19 cellular contexts compared by ENCODE assay signal in the genomic region with DNA sequence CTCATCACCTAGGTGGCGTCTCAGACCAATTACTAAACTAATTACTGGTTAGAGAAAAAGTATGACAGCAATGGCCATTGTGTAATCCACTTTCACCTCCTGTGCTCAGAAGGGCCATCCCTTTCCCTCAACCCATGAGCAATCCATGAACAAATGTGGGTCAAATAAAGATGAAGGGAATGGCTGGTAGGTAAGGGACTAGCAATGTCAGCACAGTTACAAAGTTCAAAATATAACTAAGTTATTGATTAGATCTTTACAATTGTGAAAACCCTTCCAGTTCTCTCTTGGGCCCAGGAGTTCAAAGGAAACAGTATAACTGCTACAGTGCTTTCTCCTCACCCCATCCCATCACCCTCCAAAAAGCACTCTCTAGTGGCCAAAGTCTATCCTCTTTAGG.
DNase-seq lines count a peak whose midpoint lies in the region; ATAC-seq and TF ChIP-seq lines count a peak whose summit lies in the region.
"Had no signal": no experiment of that assay in that cellular context is flagged by ENCODE, and none has a peak within 500 bp of the region (broad histone marks: within the 10 kb centered on the region; RNA-seq: fewer than 3 reads in every experiment).

No MANE protein-coding gene starts in this region.

- peak in 1 of 2 donors; percentile 7 for TF ChIP-seq RAD21 in liver (IDR thresholded peaks at IDR 0.05)

- H3K27ac ChIP-seq in cingulate gyrus (ENCODE audit: low read depth, low read length) (peak overlapping the region; percentile 83), liver (ENCODE audit: low read depth in 1 of 2, low read length in 2 of 2) (no peak overlapping the region), thyroid gland (peak overlapping the region; percentile 39 to 88 (median 61))
- H3K27ac ChIP-seq: 22Rv1, KMS-11 had no signal

- no peak overlapping the region for H3K9ac ChIP-seq in liver (ENCODE audit: low read depth in 1 of 2, low read length in 2 of 2)
- H3K9ac ChIP-seq: KMS-11 had no signal

- TF ChIP-seq CTCF in liver (IDR thresholded peaks at IDR 0.05; ENCODE audit: low read depth, low read length, missing input control) (no peak), thyroid gland (IDR thresholded peaks at IDR 0.05) (no peak)

- peaks cover 0 to 6% (median 4%) of the 10 kb centered on the region in 4 donors for H3K4me1 ChIP-seq in liver (ENCODE audit: control insufficient read depth in 4 of 4, insufficient read depth in 4 of 4, low read length in 3 of 4)
- peaks cover 27 to 40% of the 10 kb centered on the region in 2 donors for H3K4me1 ChIP-seq in thyroid gland

- H3K9me3 ChIP-seq in liver (ENCODE audit: control insufficient read depth in 4 of 4, low read length in 3 of 4): no peaks in the 10 kb centered on the region
- H3K9me3 ChIP-seq in thyroid gland: no peaks in the 10 kb centered on the region

- H3K4me3 ChIP-seq in liver (ENCODE audit: low read depth in 1 of 3, low read length in 3 of 3): no peak overlapping the region
- H3K4me3 ChIP-seq in thyroid gland (replicated peaks in 1 of 3): no peak overlapping the region

- TF ChIP-seq POLR2A in thyroid gland (IDR thresholded peaks at IDR 0.05): no peak

- intact Hi-C loops in thyroid gland (cut with DNase I): no loop called here

- 71% methylated on average over 1 of the region's 1 CpG for WGBS in liver
- 86 to 92% methylated on average over 1 of the region's 1 CpG for WGBS in thyroid gland, 2 donors

- DNase-seq in NCI-H2227 (lab: John Stamatoyannopoulos, UW; ENCODE audit: unreplicated experiment): peak; percentile 13
- no peak for DNase-seq in NCI-H2227 treated with DMSO at 0.1 percent for 48 hours (lab: John Stamatoyannopoulos, UW)
- no peak for DNase-seq in thyroid gland
- no peak for DNase-seq in germinal center (ENCODE audit: low spot score)
- DNase-seq: DMS79 treated with DMSO at 0.1 percent for 48 hours; GOT3; HFFc6; NCI-H187 treated with DMSO at 0.1 percent for 48 hours; NCI-H345; NCI-H524 treated with DMSO at 0.1 percent for 48 hours; NK-92 treated with Interleukin-12 subunit alpha and Interleukin-12 subunit beta, amount 100 ng/mL, for 24 hours; Right ventricle myocardium superior; SW 1271 had no signal

- H3K36me3 ChIP-seq in liver (ENCODE audit: control insufficient read depth in 4 of 4, insufficient read depth in 3 of 4, low read depth in 1 of 4, low read length in 3 of 4) (no peaks in the 10 kb centered on the region), thyroid gland (no peaks in the 10 kb centered on the region)

- ATAC-seq in GM19452 (IDR thresholded peaks at IDR 0.05; ENCODE audit: unreplicated experiment): no peak
- no peak for ATAC-seq in HG03354 (IDR thresholded peaks at IDR 0.05; ENCODE audit: poor library complexity, severe bottlenecking, unreplicated experiment)

- H3K27me3 ChIP-seq in liver (ENCODE audit: control insufficient read depth in 4 of 4, insufficient read depth in 4 of 4, low read length in 3 of 4) (no peaks in the 10 kb centered on the region), thyroid gland (no peaks in the 10 kb centered on the region)

TF ChIP-seq in liver, 16 proteins besides CTCF, POLR2A, EP300 and RAD21:
- TF ChIP-seq FOXA2 (IDR thresholded peaks at IDR 0.05) (no peak), EGR1 (IDR thresholded peaks at IDR 0.05; ENCODE audit: low read depth in 2 of 2) (no peak), HNF4G (IDR thresholded peaks at IDR 0.05) (peak; percentile 70), HNF4A (conservative IDR thresholded peaks at IDR 0.05) (peak; percentile 67 to 87), SP1 (IDR thresholded peaks at IDR 0.05) (peak; percentile 78), YY1 (IDR thresholded peaks at IDR 0.05) (peak; percentile 50), RXRA (IDR thresholded peaks at IDR 0.05) (peak; percentile 44 to 59), FOXA1 (IDR thresholded peaks at IDR 0.05) (no peak)
- TF ChIP-seq, protein P1, sequence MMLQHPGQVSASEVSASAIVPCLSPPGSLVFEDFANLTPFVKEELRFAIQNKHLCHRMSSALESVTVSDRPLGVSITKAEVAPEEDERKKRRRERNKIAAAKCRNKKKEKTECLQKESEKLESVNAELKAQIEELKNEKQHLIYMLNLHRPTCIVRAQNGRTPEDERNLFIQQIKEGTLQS (IDR thresholded peaks at IDR 0.05): no peak

Comparison
In these comparisons a context has a peak if more than half of its experiments do, and no peak if none do; other contexts are left out.
1. H3K27ac ChIP-seq: peak in cingulate gyrus (single experiment) and thyroid gland (3 of 3); none in liver (0 of 2).